12 cellular contexts compared by ENCODE assay signal in the genomic region with DNA sequence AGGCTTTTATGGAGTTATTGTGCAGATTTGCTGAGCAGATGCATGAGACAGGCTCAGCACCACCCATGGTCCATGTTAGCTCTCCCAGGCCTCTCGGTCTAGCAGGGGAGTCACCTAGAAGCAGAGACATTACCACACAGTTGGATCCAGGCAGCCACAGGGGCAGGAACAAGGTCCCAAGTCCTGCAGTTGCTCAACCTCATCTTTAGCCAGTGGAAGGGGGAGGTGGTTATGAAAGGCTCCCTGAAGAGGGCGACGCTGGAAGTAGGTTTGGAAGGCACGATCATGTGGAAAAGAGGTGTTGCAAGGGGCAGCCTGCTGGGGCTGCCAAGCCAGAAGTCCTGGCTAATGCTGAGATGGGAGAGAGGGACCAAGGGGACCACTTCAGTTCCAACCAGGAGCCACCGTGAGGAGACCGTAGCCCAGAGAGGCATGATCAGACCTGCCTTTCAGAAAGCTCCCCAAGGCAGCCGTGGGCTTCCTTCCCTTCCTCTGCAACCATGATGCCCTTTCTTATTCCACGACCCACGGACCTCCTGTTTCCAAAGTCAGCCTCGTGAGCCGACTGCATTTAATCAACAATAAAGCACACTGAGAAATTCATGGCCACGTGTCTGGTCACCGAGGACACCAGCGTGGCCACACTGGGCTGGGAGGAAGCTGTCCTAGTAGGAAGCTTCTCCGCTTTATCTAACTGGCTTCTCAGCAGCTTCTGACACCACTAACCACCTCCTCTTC. TPM values are rescaled to one million over a fixed set of nuclear protein-coding genes. Genes with fewer than 3 reads are reported as not detected.
DNase-seq lines count a peak whose midpoint lies in the region; ATAC-seq and TF ChIP-seq lines count a peak whose summit lies in the region.
"Had no signal": no experiment of that assay in that cellular context is flagged by ENCODE, and none has a peak within 500 bp of the region (broad histone marks: within the 10 kb centered on the region; RNA-seq: fewer than 3 reads in every experiment).

No MANE protein-coding gene starts in this region.

- no peaks in the 10 kb centered on the region for H3K9me3 ChIP-seq in lung (ENCODE audit: control insufficient read depth in 2 of 2, insufficient read depth in 1 of 2, low read length in 1 of 2)

- peaks cover 2% of the 10 kb centered on the region; the same call in 1 of the 2 replicates for H3K27me3 Mint-ChIP-seq in HFFc6 (ENCODE audit: insufficient read depth)
- H3K27me3 Mint-ChIP-seq in activated naive CD8-positive, alpha-beta T cell treated with anti-CD3 and anti-CD28 coated beads, Interleukin-2, amount 10 ng/mL, durations not matched to agents 7 days and 5 days = no peaks in the 10 kb centered on the region

- no peak overlapping the region for H3K4me3 ChIP-seq in lung

- H3K36me3 ChIP-seq in lung (ENCODE audit: control insufficient read depth in 2 of 2, insufficient read depth in 2 of 2, low read length in 2 of 2) = peaks cover 4 to 34% of the 10 kb centered on the region in 2 donors

- H3K4me1 Mint-ChIP-seq in HFFc6 (ENCODE audit: low read depth) = peaks cover 57% of the 10 kb centered on the region
- peaks cover 42% of the 10 kb centered on the region for H3K4me1 Mint-ChIP-seq in activated naive CD8-positive, alpha-beta T cell treated with anti-CD3 and anti-CD28 coated beads, Interleukin-2, amount 10 ng/mL, durations not matched to agents 7 days and 5 days

- peaks cover 8 to 12% of the 10 kb centered on the region in 2 donors for H3K4me1 ChIP-seq in lung (ENCODE audit: control insufficient read depth in 2 of 2, insufficient read depth in 2 of 2, low read length in 2 of 2)

- DNase-seq in AML-193 (lab: John Stamatoyannopoulos, UW) (peak; percentile 72 to 74), HFFc6 (no peak), lung (ENCODE audit: low spot score) (peak; percentile 69), putamen (ENCODE audit: low spot score) (no peak), midbrain (lab: John Stamatoyannopoulos, UW) (no peak)
- no peak for DNase-seq in activated naive CD8-positive, alpha-beta T cell treated with anti-CD3 and anti-CD28 coated beads, Interleukin-2, amount 10 ng/mL, durations not matched to agents 7 days and 5 days
- DNase-seq: left ventricle myocardium superior; NCI-H510A treated with DMSO at 0.1 percent for 48 hours; stimulated activated CD4-positive, alpha-beta T cell treated with anti-CD3 and anti-CD28 coated beads, Interleukin-2, amount 100 ng/mL, for 24 hours had no signal

- POLR2A ChIA-PET in activated naive CD8-positive, alpha-beta T cell treated with anti-CD3 and anti-CD28 coated beads, Interleukin-2, amount 10 ng/mL, durations not matched to agents 7 days and 5 days (lab: Charles Lee) = interaction anchor here (0.6 to 0.8 kb wide), 3 partner anchors 138 to 363 kb away, joined by 3 read pairs; no protein-coding TSS in a partner anchor

- H3K27me3 ChIP-seq in lung (ENCODE audit: control insufficient read depth, insufficient read depth) = no peaks in the 10 kb centered on the region

- H3K27ac ChIP-seq in lung (ENCODE audit: low read depth in 1 of 2, low read length in 1 of 2) = peak overlapping the region in 1 of 2 donors; percentile 78

- no peak overlapping the region for H3K27ac Mint-ChIP-seq in HFFc6
- peak overlapping the region; percentile 78 for H3K27ac Mint-ChIP-seq in activated naive CD8-positive, alpha-beta T cell treated with anti-CD3 and anti-CD28 coated beads, Interleukin-2, amount 10 ng/mL, durations not matched to agents 7 days and 5 days

- TF ChIP-seq CTCF in HFFc6 (IDR thresholded peaks at IDR 0.05) (peak; percentile 36; the same call in 1 of the 2 replicates), lung (IDR thresholded peaks at IDR 0.05; ENCODE audit: control extremely low read depth, extremely low read depth) (no peak)

- peaks cover 29% of the 10 kb centered on the region for H3K36me3 Mint-ChIP-seq in HFFc6 (ENCODE audit: low read depth)
- H3K36me3 Mint-ChIP-seq in activated naive CD8-positive, alpha-beta T cell treated with anti-CD3 and anti-CD28 coated beads, Interleukin-2, amount 10 ng/mL, durations not matched to agents 7 days and 5 days = peaks cover 24% of the 10 kb centered on the region

- ATAC-seq in activated naive CD8-positive, alpha-beta T cell treated with anti-CD3 and anti-CD28 coated beads, Interleukin-2, amount 10 ng/mL, durations not matched to agents 7 days and 5 days (ENCODE audit: low read depth) = no peak
- ATAC-seq in lung (ENCODE audit: insufficient read depth, low FRiP score) = no peak
- ATAC-seq in GM21723 (IDR thresholded peaks at IDR 0.05; ENCODE audit: unreplicated experiment) = no peak
- ATAC-seq in GM18907 (IDR thresholded peaks at IDR 0.05; ENCODE audit: unreplicated experiment) = no peak
- ATAC-seq: left ventricle myocardium superior had no signal

- no peaks in the 10 kb centered on the region for H3K9me3 Mint-ChIP-seq in HFFc6
- no peaks in the 10 kb centered on the region for H3K9me3 Mint-ChIP-seq in activated naive CD8-positive, alpha-beta T cell treated with anti-CD3 and anti-CD28 coated beads, Interleukin-2, amount 10 ng/mL, durations not matched to agents 7 days and 5 days

- 46 to 67% methylated on average over 15 of the region's 15 CpGs for WGBS in lung, 2 donors

- H3K4me3 Mint-ChIP-seq in HFFc6 = no peak overlapping the region
- peak overlapping the region; percentile 53 for H3K4me3 Mint-ChIP-seq in activated naive CD8-positive, alpha-beta T cell treated with anti-CD3 and anti-CD28 coated beads, Interleukin-2, amount 10 ng/mL, durations not matched to agents 7 days and 5 days

RNA-seq across cellular contexts. Expression of a gene that starts 2.5 kb away (rescaled TPM):
- 10 to 100 TPM; 83.1 to 97.6 (median 93.3) TPM for total RNA-seq in HFFc6 (2021; fragmentation: NEBNext Ultra II Directional; extraction: Animal tissue kit (Norgen Biotek cat#: 25700))
- 100 to 1,000 TPM; 132 to 135 TPM for total RNA-seq in activated naive CD8-positive, alpha-beta T cell treated with anti-CD3 and anti-CD28 coated beads, Interleukin-2, amount 10 ng/mL, durations not matched to agents 7 days and 5 days
- 10 to 100 TPM; 38.5 to 85.7 TPM for total RNA-seq in lung
- 10 to 100 TPM; 31.2 to 70.0 TPM for polyA plus RNA-seq in lung

RNA-seq across cellular contexts. Expression of a gene that starts 15.0 kb away (rescaled TPM):
- total RNA-seq in HFFc6 (2021; fragmentation: NEBNext Ultra II Directional; extraction: Animal tissue kit (Norgen Biotek cat#: 25700)) = 10 to 100 TPM; 77.0 to 81.3 (median 79.6) TPM
- 10 to 100 TPM; 61.4 to 63.4 TPM for total RNA-seq in activated naive CD8-positive, alpha-beta T cell treated with anti-CD3 and anti-CD28 coated beads, Interleukin-2, amount 10 ng/mL, durations not matched to agents 7 days and 5 days
- total RNA-seq in lung = 10 to 100 TPM; 53.5 to 73.2 TPM
- polyA plus RNA-seq in lung = 10 to 100 TPM; 64.5 to 81.7 TPM

RNA-seq across cellular contexts. Expression of a gene that starts 26.9 kb away (rescaled TPM):
- not detected for total RNA-seq in HFFc6 (2021; fragmentation: NEBNext Ultra II Directional; extraction: Animal tissue kit (Norgen Biotek cat#: 25700))
- not detected for total RNA-seq in activated naive CD8-positive, alpha-beta T cell treated with anti-CD3 and anti-CD28 coated beads, Interleukin-2, amount 10 ng/mL, durations not matched to agents 7 days and 5 days
- not detected for total RNA-seq in lung
- under 1 TPM in 1 of 2 donors, not detected in 1; 0.07 TPM for polyA plus RNA-seq in lung
- total RNA-seq: G401, left ventricle myocardium superior had no signal

RNA-seq across cellular contexts. Expression of a gene that starts 56.7 kb away (rescaled TPM):
- not detected for total RNA-seq in HFFc6 (2021; fragmentation: NEBNext Ultra II Directional; extraction: Animal tissue kit (Norgen Biotek cat#: 25700))
- total RNA-seq in activated naive CD8-positive, alpha-beta T cell treated with anti-CD3 and anti-CD28 coated beads, Interleukin-2, amount 10 ng/mL, durations not matched to agents 7 days and 5 days = 10 to 100 TPM; 72.5 to 80.6 TPM
- 1 to 10 TPM; 5.5 to 6.1 TPM for total RNA-seq in lung
- polyA plus RNA-seq in lung = 1 to 10 TPM; 6.6 to 9.3 TPM
- total RNA-seq: G401 had no signal

Comparison
In these comparisons a context has a peak if more than half of its experiments do, and no peak if none do; other contexts are left out.
1. DNase-seq: peak in AML-193 (2 of 2) and lung (single experiment); none in HFFc6 (single experiment), activated naive CD8-positive, alpha-beta T cell treated with anti-CD3 and anti-CD28 coated beads, Interleukin-2, amount 10 ng/mL, durations not matched to agents 7 days and 5 days (single experiment), putamen (single experiment) and midbrain (single experiment).